15 cellular contexts compared by ENCODE assay signal in genomic region chr15:51908312-51908711, GRCh38.
DNase-seq lines count a peak whose midpoint lies in the region; ATAC-seq and TF ChIP-seq lines count a peak whose summit lies in the region.
"Had no signal": no experiment of that assay in that cellular context is flagged by ENCODE, and none has a peak within 500 bp of the region (broad histone marks: within the 10 kb centered on the region; RNA-seq: fewer than 3 reads in every experiment).

No MANE protein-coding gene starts in this region.

- H3K9ac ChIP-seq in SK-N-SH = no peak overlapping the region

- CTCF ChIA-PET in SK-N-SH (lab: Yijun Ruan, JAX) = no interaction called here

- TF ChIP-seq EP300 in SK-N-SH (IDR thresholded peaks at IDR 0.05; ENCODE audit: borderline replicate concordance in 1 of 2, low read depth in 1 of 2, low read length in 1 of 2) = no peak

- H3K4me1 ChIP-seq in SK-N-SH (ENCODE audit: control insufficient read depth in 1 of 2, insufficient read depth in 2 of 2, low read depth in 1 of 2, low read length in 1 of 2) = peaks cover 0 to 11% of the 10 kb centered on the region in 2 experiments; a peak in 1 of 4 replicates

- H2AFZ ChIP-seq in SK-N-SH (ENCODE audit: low read depth) = no peak overlapping the region

- H3K4me2 ChIP-seq in SK-N-SH = no peak overlapping the region

- peaks cover 44 to 70% of the 10 kb centered on the region in 2 experiments for H3K36me3 ChIP-seq in SK-N-SH (replicated peaks in 1 of 2; ENCODE audit: control insufficient read depth in 1 of 2, insufficient read depth in 2 of 2, low read length in 1 of 2)
- peaks cover 59% of the 10 kb centered on the region for H3K36me3 ChIP-seq in MG63

- H3K27ac ChIP-seq in SK-N-SH (ENCODE audit: low read depth in 2 of 2, low read length in 1 of 2) = no peak overlapping the region
- H3K27ac ChIP-seq: HL-60, left ventricle myocardium inferior had no signal

- no peaks in the 10 kb centered on the region for H3K9me3 ChIP-seq in SK-N-SH
- H3K9me3 ChIP-seq in MG63 = no peaks in the 10 kb centered on the region
- H3K9me3 ChIP-seq: BE2C, left ventricle myocardium inferior had no signal

- no peak overlapping the region for H3K4me3 ChIP-seq in SK-N-SH (ENCODE audit: low read depth in 2 of 2, low read length in 1 of 2)
- no peak overlapping the region for H3K4me3 ChIP-seq in fibroblast of villous mesenchyme (ENCODE audit: low read depth, low read length)
- H3K4me3 ChIP-seq in MG63 = no peak overlapping the region
- H3K4me3 ChIP-seq: left ventricle myocardium inferior had no signal

- WGBS in SK-N-SH (ENCODE audit: low lambda C conversion rate) = 100% methylated on average over 1 of the region's 1 CpG

- no peaks in the 10 kb centered on the region for H3K9me2 ChIP-seq in SK-N-SH

- POLR2A ChIA-PET in SK-N-SH (lab: Yijun Ruan, JAX) = no interaction called here

- peaks cover 12% of the 10 kb centered on the region; the same call in 1 of the 2 replicates for H3K79me2 ChIP-seq in SK-N-SH (ENCODE audit: insufficient read depth)

- H4K20me1 ChIP-seq in SK-N-SH (ENCODE audit: insufficient read depth) = peaks cover 12% of the 10 kb centered on the region

- DNase-seq in H4 (ENCODE audit: low spot score) (peak; percentile 21), SK-N-SH (no peak), fibroblast of villous mesenchyme (ENCODE audit: low read depth) (peak; percentile 67), renal cortical epithelial cell (ENCODE audit: low read depth) (peak; percentile 92), MG63 (no peak), NCI-H526 treated with DMSO at 0.1 percent for 48 hours (lab: John Stamatoyannopoulos, UW) (no peak)
- DNase-seq: activated CD4-positive, alpha-beta T cell treated with anti-CD3 and anti-CD28 coated beads, Interleukin-2, amount 50 U/mL, for 48 hours; activated T-cell treated with anti-CD3 and anti-CD28 coated beads, Interleukin-2, amount 50 U/mL, for 48 hours; BE2C; DMS153; Karpas-422; left ventricle myocardium inferior; NCI-H1436 treated with DMSO at 0.1 percent for 48 hours had no signal

- peaks cover 5% of the 10 kb centered on the region for H3F3A ChIP-seq in SK-N-SH (replicated peaks; ENCODE audit: insufficient read depth)

- ATAC-seq in GM21526 (IDR thresholded peaks at IDR 0.05; ENCODE audit: low FRiP score, unreplicated experiment) = no peak

- H3K27me3 ChIP-seq in SK-N-SH (ENCODE audit: insufficient read depth) (no peaks in the 10 kb centered on the region), MG63 (no peaks in the 10 kb centered on the region)
- H3K27me3 ChIP-seq: BE2C had no signal

- TF ChIP-seq RAD21 in SK-N-SH (IDR thresholded peaks at IDR 0.05; ENCODE audit: low read length) = no peak

- TF ChIP-seq CTCF in SK-N-SH (IDR thresholded peaks at IDR 0.05) = no peak
- no peak for TF ChIP-seq CTCF in fibroblast of villous mesenchyme (IDR thresholded peaks at IDR 0.05; ENCODE audit: insufficient read depth, low read depth, low read length)

TF ChIP-seq in SK-N-SH, 30 proteins besides CTCF, POLR2A, EP300 and RAD21:
- peak; percentile 36; the same call in 1 of the 2 replicates for TF ChIP-seq FOSL2 (IDR thresholded peaks at IDR 0.05; ENCODE audit: borderline replicate concordance, low read depth)
- TF ChIP-seq JUND (IDR thresholded peaks at IDR 0.05) = 0 out of 2 replicates have a peak, but pooled peaks have one; percentile 13
- TF ChIP-seq TCF12 (IDR thresholded peaks at IDR 0.05) = no peak
- TF ChIP-seq YY1 (IDR thresholded peaks at IDR 0.05; ENCODE audit: low read depth) = no peak
TF ChIP-seq in SK-N-SH: peak in this region for 2.

Comparison
In these comparisons a context has a peak if more than half of its experiments do, and no peak if none do; other contexts are left out.
1. DNase-seq: peak in H4 (single experiment), fibroblast of villous mesenchyme (single experiment) and renal cortical epithelial cell (single experiment); none in SK-N-SH (single experiment), MG63 (single experiment) and NCI-H526 treated with DMSO at 0.1 percent for 48 hours (single experiment).